29 cellular contexts compared by ENCODE assay signal in genomic region chr10:1128649-1129048, GRCh38.
"Had no signal": no experiment of that assay in that cellular context is flagged by ENCODE, and none has a peak within 500 bp of the region (broad histone marks: within the 10 kb centered on the region; RNA-seq: fewer than 3 reads in every experiment).

No MANE protein-coding gene starts in this region.

- DNase-seq: kidney; left colon; left lung; lower lobe of right lung; mammary epithelial cell; mesenchymal stem cell; naive thymus-derived CD8-positive, alpha-beta T cell; nucleus accumbens; pancreas; posterior cingulate gyrus; retina; stimulated activated CD4-positive, alpha-beta T cell treated with anti-CD3 and anti-CD28 coated beads, Interleukin-12 subunit alpha, Interleukin-12 subunit beta, amount 100 ng/mL, for 4 hours; stimulated activated CD4-positive, alpha-beta T cell treated with anti-CD3 and anti-CD28 coated beads, Interleukin-15, amount 100 ng/mL, for 24 hours; stimulated activated CD4-positive, alpha-beta T cell treated with anti-CD3 and anti-CD28 coated beads, Interleukin-2, amount 100 ng/mL, for 24 hours; stimulated activated CD4-positive, alpha-beta T cell treated with anti-CD3 and anti-CD28 coated beads, Interleukin-4, amount 100 ng/mL, for 1 hour; stimulated activated naive CD4-positive, alpha-beta T cell; tibial artery; trophoblast cell; uterus had no signal

- H3K4me3 ChIP-seq: left lung, lower lobe of right lung, pancreas, prostate gland, skin epidermis, suprapubic skin, thoracic aorta, tibial artery, uterus had no signal

- H3K9me3 Mint-ChIP-seq: naive thymus-derived CD8-positive, alpha-beta T cell; nephron; neural crest cell; stimulated activated effector memory CD8-positive, alpha-beta T cell treated with anti-CD3 and anti-CD28 coated beads, Interleukin-12 subunit alpha, Interleukin-12 subunit beta, amount 100 ng/mL, for 72 hours; stimulated activated naive CD8-positive, alpha-beta T cell treated with anti-CD3 and anti-CD28 coated beads, Interleukin-15, Interleukin-2, amounts not matched to agents 100 ng/mL and 50 ng/mL, for 24 hours had no signal

- FAIRE-seq: kidney, pancreas had no signal

- H3K9me3 ChIP-seq: left lung, lower lobe of right lung, pancreas, prostate gland, suprapubic skin, thoracic aorta, tibial artery, uterus had no signal

- H3K4me3 Mint-ChIP-seq: naive thymus-derived CD8-positive, alpha-beta T cell; nephron; neural crest cell; stimulated activated effector memory CD8-positive, alpha-beta T cell treated with anti-CD3 and anti-CD28 coated beads, Interleukin-12 subunit alpha, Interleukin-12 subunit beta, amount 100 ng/mL, for 72 hours; stimulated activated naive CD8-positive, alpha-beta T cell treated with anti-CD3 and anti-CD28 coated beads, Interleukin-15, Interleukin-2, amounts not matched to agents 100 ng/mL and 50 ng/mL, for 24 hours had no signal

- H3K4me1 ChIP-seq: left lung, lower lobe of right lung, pancreas, prostate gland, suprapubic skin, uterus had no signal

- H3K27ac Mint-ChIP-seq: nephron; stimulated activated naive CD8-positive, alpha-beta T cell treated with anti-CD3 and anti-CD28 coated beads, Interleukin-15, Interleukin-2, amounts not matched to agents 100 ng/mL and 50 ng/mL, for 24 hours had no signal

- H3K36me3 ChIP-seq: uterus had no signal

- H3K27ac ChIP-seq: left lung, lower lobe of right lung, pancreas, prostate gland, skin epidermis, suprapubic skin, thoracic aorta, tibial artery, uterus had no signal

- ATAC-seq: left colon; left lung; lower lobe of right lung; naive thymus-derived CD8-positive, alpha-beta T cell; pancreas; right cardiac atrium; sciatic nerve; stimulated activated effector memory CD8-positive, alpha-beta T cell treated with anti-CD3 and anti-CD28 coated beads, Interleukin-12 subunit alpha, Interleukin-12 subunit beta, amount 100 ng/mL, for 72 hours had no signal

- H3K27me3 ChIP-seq: left lung, pancreas, suprapubic skin, tibial artery, uterus had no signal

- H3K27me3 Mint-ChIP-seq: naive thymus-derived CD8-positive, alpha-beta T cell; stimulated activated naive CD8-positive, alpha-beta T cell treated with anti-CD3 and anti-CD28 coated beads, Interleukin-15, Interleukin-2, amounts not matched to agents 100 ng/mL and 50 ng/mL, for 24 hours had no signal
